In genomic region chr19:45526143-45526542, GRCh38 we compare ENCODE assay signal across 8 cellular contexts. TPM values are rescaled to one million over a fixed set of nuclear protein-coding genes. Genes with fewer than 3 reads are reported as not detected.
A peak's percentile ranks its signal among the peaks of the same experiment; 100 is the strongest.
DNase-seq lines count a peak whose midpoint lies in the region; ATAC-seq and TF ChIP-seq lines count a peak whose summit lies in the region.

No MANE protein-coding gene starts in this region.

- no peaks in the 10 kb centered on the region for H3K9me3 ChIP-seq in fibroblast of lung (ENCODE audit: control insufficient read depth, insufficient read depth, low read depth, low read length)

- peak; percentile 21 for DNase-seq in NCI-H1694 (lab: John Stamatoyannopoulos, UW)
- DNase-seq in NCI-H1694 treated with DMSO at 0.1 percent for 48 hours (lab: John Stamatoyannopoulos, UW), result no peak
- peak; percentile 65 for DNase-seq in NCI-H82 treated with DMSO at 0.1 percent for 48 hours (lab: John Stamatoyannopoulos, UW; ENCODE audit: unreplicated experiment)
- peak; percentile 58 to 72 for DNase-seq in fibroblast of lung (ENCODE audit: low read depth in 2 of 2)
- DNase-seq in occipital lobe (lab: John Stamatoyannopoulos, UW), result peak; percentile 29

- H3K4me2 ChIP-seq in fibroblast of lung (ENCODE audit: extremely low read depth, insufficient read depth, low read length), result no peak overlapping the region

- H3K4me1 ChIP-seq in fibroblast of lung (ENCODE audit: control insufficient read depth, extremely low read depth, insufficient read depth, low read length), result peaks cover 6% of the 10 kb centered on the region

- TF ChIP-seq CTCF in fibroblast of lung (conservative IDR thresholded peaks at IDR 0.05 in 1 of 2, IDR thresholded peaks at IDR 0.05 in 1 of 2; ENCODE audit: low read depth in 1 of 2, low read length in 2 of 2), result no peak

- H3K4me3 ChIP-seq in fibroblast of lung (replicated peaks in 1 of 4; ENCODE audit: control extremely low read depth in 1 of 4, insufficient read depth in 1 of 4, low read depth in 3 of 4, low read length in 4 of 4), result no peak overlapping the region

- H3K9ac ChIP-seq in fibroblast of lung (ENCODE audit: insufficient read depth, low read length), result no peak overlapping the region

- H3K36me3 ChIP-seq in fibroblast of lung (ENCODE audit: control insufficient read depth, insufficient read depth, low read length), result peaks cover 24% of the 10 kb centered on the region

- no peaks in the 10 kb centered on the region for H4K20me1 ChIP-seq in fibroblast of lung (ENCODE audit: control insufficient read depth, extremely low read depth, insufficient read depth, low read length)

- no peak overlapping the region for H3K27ac ChIP-seq in fibroblast of lung (ENCODE audit: insufficient read depth, low read length)

- H3K27me3 ChIP-seq in fibroblast of lung (ENCODE audit: control insufficient read depth, insufficient read depth, low read length), result no peaks in the 10 kb centered on the region

- H2AFZ ChIP-seq in fibroblast of lung (ENCODE audit: low read length), result no peak overlapping the region

- no peaks in the 10 kb centered on the region for H3K79me2 ChIP-seq in fibroblast of lung (ENCODE audit: control insufficient read depth, insufficient read depth, low read length)

- ATAC-seq in HG02759 (IDR thresholded peaks at IDR 0.05; ENCODE audit: unreplicated experiment) (no peak), HG03342 (IDR thresholded peaks at IDR 0.05; ENCODE audit: unreplicated experiment) (no peak), HG02870 (IDR thresholded peaks at IDR 0.05; ENCODE audit: unreplicated experiment) (no peak)

RNA-seq across cellular contexts. Expression of gene VASP, which starts 18.9 kb away (rescaled TPM):
- total RNA-seq in fibroblast of lung (33.1 and 40.3 TPM in 2 replicates), occipital lobe (8.4 TPM)
- polyA plus RNA-seq in fibroblast of lung, result 62.3 and 67.9 TPM in 2 replicates
- polyA plus RNA-seq in fibroblast of lung (2012), result 74.5 and 87.1 TPM in 2 replicates
- polyA minus RNA-seq in fibroblast of lung (ENCODE audit: low replicate concordance), result 70.0 and 82.2 TPM in 2 replicates

RNA-seq across cellular contexts. Expression of gene PPM1N, which starts 27.9 kb away (rescaled TPM):
- total RNA-seq in fibroblast of lung, result 1.8 and 2.8 TPM in 2 replicates
- 2.3 and 2.6 TPM in 2 replicates for polyA plus RNA-seq in fibroblast of lung
- polyA plus RNA-seq in fibroblast of lung (2012), result 3.1 and 3.2 TPM in 2 replicates
- polyA minus RNA-seq in fibroblast of lung (ENCODE audit: low replicate concordance), result not detected in 2 replicates
- 0.47 TPM for total RNA-seq in occipital lobe

RNA-seq across cellular contexts. Expression of gene RTN2, which starts 29.3 kb away (rescaled TPM):
- total RNA-seq in fibroblast of lung (5.1 and 7.9 TPM in 2 replicates), occipital lobe (56.8 TPM)
- polyA plus RNA-seq in fibroblast of lung, result 8.9 and 11.7 TPM in 2 replicates
- 19.8 and 23.8 TPM in 2 replicates for polyA plus RNA-seq in fibroblast of lung (2012)
- 15.0 and 45.2 TPM in 2 replicates for polyA minus RNA-seq in fibroblast of lung (ENCODE audit: low replicate concordance)

RNA-seq across cellular contexts. Expression of gene FOSB, which starts 58.3 kb away (rescaled TPM):
- 9.5 and 24.9 TPM in 2 replicates for total RNA-seq in fibroblast of lung
- 2.8 and 48.6 TPM in 2 replicates for polyA plus RNA-seq in fibroblast of lung
- polyA plus RNA-seq in fibroblast of lung (2012), result 4.6 and 43.1 TPM in 2 replicates
- polyA minus RNA-seq in fibroblast of lung (ENCODE audit: low replicate concordance), result 20.3 and 218 TPM in 2 replicates
- total RNA-seq in occipital lobe, result 2.2 TPM

RNA-seq across cellular contexts. Expression of gene OPA3, which starts 58.5 kb away (rescaled TPM):
- total RNA-seq in fibroblast of lung, result 3.1 and 3.8 TPM in 2 replicates
- polyA plus RNA-seq in fibroblast of lung, result 8.3 and 11.3 TPM in 2 replicates
- polyA plus RNA-seq in fibroblast of lung (2012), result 6.9 and 8.6 TPM in 2 replicates
- 13.6 and 30.8 TPM in 2 replicates for polyA minus RNA-seq in fibroblast of lung (ENCODE audit: low replicate concordance)
- 2.0 TPM for total RNA-seq in occipital lobe
